9 cellular contexts compared by ENCODE assay signal in genomic region chr7:133780912-133781311, GRCh38.
"Had no signal": no experiment of that assay in that cellular context is flagged by ENCODE, and none has a peak within 500 bp of the region (broad histone marks: within the 10 kb centered on the region; RNA-seq: fewer than 3 reads in every experiment).

No MANE protein-coding gene starts in this region.

- H3K9ac ChIP-seq: KMS-11 had no signal

- ATAC-seq: GM23338 had no signal

- DNase-seq: H9, HCEC 1CT, Karpas-422, KBM-7 had no signal

- H3K4me3 ChIP-seq: GM23338 had no signal

- H3K27ac ChIP-seq: KMS-11 had no signal

- H3K4me2 ChIP-seq: GM23338, KMS-11 had no signal

- H2AFZ ChIP-seq: GM23338 had no signal

- FAIRE-seq: H1, H54, HTR-8/SVneo had no signal
